In genomic region chr2:68709421-68709911, GRCh38 we compare ENCODE assay signal across 8 cellular contexts. TPM values are rescaled to one million over a fixed set of nuclear protein-coding genes. Genes with fewer than 3 reads are reported as not detected.
DNase-seq lines count a peak whose midpoint lies in the region; ATAC-seq and TF ChIP-seq lines count a peak whose summit lies in the region.

No MANE protein-coding gene starts in this region.

- WGBS in heart left ventricle, 4 donors: 9 to 16% (median 12%) methylated on average over 5 of the region's 5 CpGs

- no peak overlapping the region for H3K4me3 ChIP-seq in WI38 (ENCODE audit: low read depth, low read length)
- H3K4me3 ChIP-seq in heart left ventricle: no peak overlapping the region

- no peak overlapping the region for H3K27ac ChIP-seq in heart left ventricle

- H3K9me3 ChIP-seq in heart left ventricle: no peaks in the 10 kb centered on the region

- no peak for TF ChIP-seq POLR2A in heart left ventricle (IDR thresholded peaks at IDR 0.05)

- H3K36me3 ChIP-seq in heart left ventricle: no peaks in the 10 kb centered on the region

- ATAC-seq in heart left ventricle (peak in 3 of 4 donors; percentile 69 to 77 (median 74)), sciatic nerve (peak; percentile 74)

- DNase-seq in DMS 273 (lab: John Stamatoyannopoulos, UW; ENCODE audit: unreplicated experiment) (peak; percentile 79), H4 (ENCODE audit: low spot score) (peak; percentile 57), NCI-H2171 (lab: John Stamatoyannopoulos, UW) (peak; percentile 38), heart left ventricle (peak in 1 of 5 donors; percentile 15), sciatic nerve (ENCODE audit: low spot score) (no peak), mesenteric fat pad (ENCODE audit: low spot score) (no peak)
- DNase-seq in stimulated activated CD4-positive, alpha-beta T cell treated with anti-CD3 and anti-CD28 coated beads, Interleukin-4, amount 100 ng/mL, for 4 hours: no peak

- peaks cover 0 to 9% (median 0%) of the 10 kb centered on the region in 12 donors for H3K4me1 ChIP-seq in heart left ventricle

- peaks cover 0 to 2% (median 0%) of the 10 kb centered on the region in 9 donors for H3K27me3 ChIP-seq in heart left ventricle

- intact Hi-C loops in heart left ventricle (cut with DNase I): loop anchor here (1.0 to 10.0 kb wide), 8 partner anchors 199 to 242 kb away; partner anchors contain the start of genes APLF (in 1 of the 10) and FBXO48 (in 1 of the 10)
- intact Hi-C loops in sciatic nerve (cut with DNase I): no loop called here

- TF ChIP-seq CTCF in WI38 (IDR thresholded peaks at IDR 0.05; ENCODE audit: low read depth, low read length) (peak; percentile 59), heart left ventricle (IDR thresholded peaks at IDR 0.05) (peak; percentile 62 to 80 (median 70))

RNA-seq across cellular contexts. Expression of gene ARHGAP25, which starts 25.1 kb away (rescaled TPM):
- 0.49 and 0.56 TPM in 2 replicates for total RNA-seq in H4 (2014; rRNA removed; shearing (Covaris generic))
- 10 to 100 TPM in 2 of 9 donors, 1 to 10 TPM in 7; 2.6 to 27.9 (median 5.4) TPM for total RNA-seq in heart left ventricle
- polyA plus RNA-seq in heart left ventricle: 1 to 10 TPM; 2.9 to 4.8 TPM
- total RNA-seq in sciatic nerve: 21.6 TPM
- 15.6 TPM for total RNA-seq in mesenteric fat pad

Comparison
In these comparisons a context has a peak if more than half of its experiments do, and no peak if none do; other contexts are left out.
1. DNase-seq: peak in DMS 273 (single experiment), H4 (single experiment) and NCI-H2171 (single experiment); none in sciatic nerve (single experiment), stimulated activated CD4-positive, alpha-beta T cell treated with anti-CD3 and anti-CD28 coated beads, Interleukin-4, amount 100 ng/mL, for 4 hours (0 of 2) and mesenteric fat pad (single experiment).